Comparison of ENCODE assay signal across 17 cellular contexts in the genomic region with DNA sequence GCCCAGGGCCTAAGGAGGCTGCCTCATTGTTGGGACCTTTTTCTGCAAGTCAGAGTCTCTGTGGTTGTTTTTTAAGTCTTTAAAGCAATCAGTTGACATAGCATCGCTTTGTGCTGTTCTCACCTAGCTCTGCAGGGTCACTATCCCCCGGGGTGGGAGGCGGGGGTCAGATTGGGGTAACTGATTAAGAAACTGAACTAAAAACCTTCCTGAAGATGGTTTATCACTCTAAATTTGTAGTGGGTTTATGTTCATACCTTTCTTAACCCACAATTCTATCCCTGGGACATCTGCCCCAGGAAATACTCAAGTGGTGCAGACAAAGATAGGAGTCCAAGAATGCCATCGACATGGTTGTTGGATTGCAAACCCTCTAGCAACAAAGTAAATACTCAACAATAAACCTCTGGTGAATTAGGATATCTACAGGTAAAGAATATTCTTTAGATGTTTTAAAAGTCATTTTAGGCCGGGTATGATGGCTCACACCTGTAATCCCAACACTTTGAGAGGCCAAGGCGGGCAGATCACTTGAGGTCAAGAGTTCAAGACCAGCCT. TPM values are rescaled to one million over a fixed set of nuclear protein-coding genes. Genes with fewer than 3 reads are reported as not detected.
DNase-seq lines count a peak whose midpoint lies in the region; ATAC-seq and TF ChIP-seq lines count a peak whose summit lies in the region.
"Had no signal": no experiment of that assay in that cellular context is flagged by ENCODE, and none has a peak within 500 bp of the region (broad histone marks: within the 10 kb centered on the region; RNA-seq: fewer than 3 reads in every experiment).

No MANE protein-coding gene starts in this region.

- peak overlapping the region; percentile 80 for H3K9ac ChIP-seq in endodermal cell (ENCODE audit: extremely low read depth, low read length, poor library complexity, severe bottlenecking)
- H3K9ac ChIP-seq in neural progenitor cell: no peak overlapping the region

- DNase-seq in natural killer cell: no peak
- no peak for DNase-seq in natural killer cell treated with Interleukin-12 subunit alpha and Interleukin-12 subunit beta and Interleukin-15 and Interleukin-18, amount 100 ng/mL, for 72 hours (ENCODE audit: low spot score)
- no peak for DNase-seq in endodermal cell
- no peak for DNase-seq in neural progenitor cell (ENCODE audit: low spot score)
- no peak for DNase-seq in retina
- DNase-seq in left lung: no peak
- DNase-seq: DMS79 treated with DMSO at 0.1 percent for 48 hours, GOT3, NCI-H1417, NCI-H1930, NCI-H2171, NCI-H446 treated with DMSO at 0.1 percent for 48 hours, NCI-H774, PC-9, SHP77 had no signal

- H3K27me3 Mint-ChIP-seq in natural killer cell (ENCODE audit: low read depth in 2 of 2) (no peaks in the 10 kb centered on the region), endodermal cell (ENCODE audit: insufficient read depth) (no peaks in the 10 kb centered on the region), neural progenitor cell (ENCODE audit: insufficient read depth, low read depth) (peaks cover 6% of the 10 kb centered on the region)
- H3K27me3 Mint-ChIP-seq in natural killer cell treated with Interleukin-12 subunit alpha and Interleukin-12 subunit beta and Interleukin-15 and Interleukin-18, amount 100 ng/mL, for 72 hours: no peaks in the 10 kb centered on the region

- H3K9me3 Mint-ChIP-seq in natural killer cell: no peaks in the 10 kb centered on the region
- H3K9me3 Mint-ChIP-seq in natural killer cell treated with Interleukin-12 subunit alpha and Interleukin-12 subunit beta and Interleukin-15 and Interleukin-18, amount 100 ng/mL, for 72 hours: no peaks in the 10 kb centered on the region
- no peaks in the 10 kb centered on the region for H3K9me3 Mint-ChIP-seq in endodermal cell
- no peaks in the 10 kb centered on the region for H3K9me3 Mint-ChIP-seq in neural progenitor cell

- peaks cover 21% of the 10 kb centered on the region for H3K4me1 ChIP-seq in endodermal cell (ENCODE audit: control insufficient read depth, insufficient read depth, low read length)
- H3K4me1 ChIP-seq in neural progenitor cell: peaks cover 25% of the 10 kb centered on the region
- peaks cover 4 to 7% of the 10 kb centered on the region in 2 donors for H3K4me1 ChIP-seq in left lung

- H3F3A ChIP-seq in neural progenitor cell (ENCODE audit: low read depth): peaks cover 11% of the 10 kb centered on the region

- peak overlapping the region; percentile 53 for H3K4me3 ChIP-seq in endodermal cell (ENCODE audit: low read length)
- H3K4me3 ChIP-seq in neural progenitor cell: no peak overlapping the region
- H3K4me3 ChIP-seq in left lung: no peak overlapping the region
- H3K4me3 ChIP-seq: PC-9 had no signal

- H3K36me3 Mint-ChIP-seq in natural killer cell: no peaks in the 10 kb centered on the region
- H3K36me3 Mint-ChIP-seq in natural killer cell treated with Interleukin-12 subunit alpha and Interleukin-12 subunit beta and Interleukin-15 and Interleukin-18, amount 100 ng/mL, for 72 hours: no peaks in the 10 kb centered on the region
- H3K36me3 Mint-ChIP-seq in endodermal cell (ENCODE audit: low read depth): peaks cover 11% of the 10 kb centered on the region
- H3K36me3 Mint-ChIP-seq in neural progenitor cell: no peaks in the 10 kb centered on the region

- H3K27ac ChIP-seq in endodermal cell (ENCODE audit: low read depth, low read length): peak overlapping the region; percentile 88
- H3K27ac ChIP-seq in neural progenitor cell: peak overlapping the region; percentile 74
- H3K27ac ChIP-seq in left lung: no peak overlapping the region
- H3K27ac ChIP-seq: HL-60, PC-9 had no signal

- no peak overlapping the region for H2AFZ ChIP-seq in neural progenitor cell (replicated peaks)
- H2AFZ ChIP-seq: PC-9 had no signal

- H3K27me3 ChIP-seq in endodermal cell (ENCODE audit: control insufficient read depth, insufficient read depth, low read length, poor library complexity, severe bottlenecking) (no peaks in the 10 kb centered on the region), neural progenitor cell (no peaks in the 10 kb centered on the region), left lung (no peaks in the 10 kb centered on the region)

- H3K4me1 Mint-ChIP-seq in natural killer cell (peaks cover 10 to 20% of the 10 kb centered on the region in 2 donors), endodermal cell (peaks cover 34% of the 10 kb centered on the region), neural progenitor cell (peaks cover 16% of the 10 kb centered on the region)
- H3K4me1 Mint-ChIP-seq in natural killer cell treated with Interleukin-12 subunit alpha and Interleukin-12 subunit beta and Interleukin-15 and Interleukin-18, amount 100 ng/mL, for 72 hours (ENCODE audit: low read depth in 2 of 2): peaks cover 4 to 9% of the 10 kb centered on the region in 2 donors

- H3K4me3 Mint-ChIP-seq in natural killer cell (no peak overlapping the region), endodermal cell (peak overlapping the region; percentile 22), neural progenitor cell (no peak overlapping the region)
- H3K4me3 Mint-ChIP-seq in natural killer cell treated with Interleukin-12 subunit alpha and Interleukin-12 subunit beta and Interleukin-15 and Interleukin-18, amount 100 ng/mL, for 72 hours: no peak overlapping the region

- no peak overlapping the region for H3K4me2 ChIP-seq in neural progenitor cell
- H3K4me2 ChIP-seq: PC-9 had no signal

- H4K20me1 ChIP-seq in neural progenitor cell (ENCODE audit: low read depth): peaks cover 4% of the 10 kb centered on the region

- WGBS in endodermal cell (ENCODE audit: insufficient coverage in 1 of 2, insufficient read length in 1 of 2), 2 experiments: 82 to 84% methylated on average over 4 to 6 of the region's 6 CpGs

- H3K27ac Mint-ChIP-seq in natural killer cell (peak overlapping the region; percentile 38 to 66), endodermal cell (peak overlapping the region; percentile 95), neural progenitor cell (peak overlapping the region; percentile 12)
- H3K27ac Mint-ChIP-seq in natural killer cell treated with Interleukin-12 subunit alpha and Interleukin-12 subunit beta and Interleukin-15 and Interleukin-18, amount 100 ng/mL, for 72 hours: peak overlapping the region in 1 of 2 donors; percentile 16

- TF ChIP-seq CTCF in natural killer cell (IDR thresholded peaks at IDR 0.05): no peak
- TF ChIP-seq CTCF in endodermal cell (conservative IDR thresholded peaks at IDR 0.05): no peak
- no peak for TF ChIP-seq CTCF in neural progenitor cell (IDR thresholded peaks at IDR 0.05)
- TF ChIP-seq CTCF in left lung (IDR thresholded peaks at IDR 0.05): no peak

- H3K9me3 ChIP-seq in endodermal cell (ENCODE audit: control insufficient read depth, low read length) (no peaks in the 10 kb centered on the region), neural progenitor cell (ENCODE audit: low read depth) (no peaks in the 10 kb centered on the region), left lung (no peaks in the 10 kb centered on the region)

- no peaks in the 10 kb centered on the region for H3K36me3 ChIP-seq in endodermal cell (ENCODE audit: control insufficient read depth, insufficient read depth, low read length)
- H3K36me3 ChIP-seq in neural progenitor cell: no peaks in the 10 kb centered on the region
- H3K36me3 ChIP-seq in left lung: peaks cover 0 to 4% of the 10 kb centered on the region in 2 donors

- no peaks in the 10 kb centered on the region for H3K79me2 ChIP-seq in neural progenitor cell (ENCODE audit: low read depth)

- intact Hi-C loops in natural killer cell (cut with micrococcal nuclease): no loop called here
- intact Hi-C loops in left lung (cut with DNase I): no loop called here

- no peak for ATAC-seq in natural killer cell
- no peak for ATAC-seq in natural killer cell treated with Interleukin-12 subunit alpha and Interleukin-12 subunit beta and Interleukin-15 and Interleukin-18, amount 100 ng/mL, for 72 hours
- no peak for ATAC-seq in HG03469 (IDR thresholded peaks at IDR 0.05; ENCODE audit: unreplicated experiment)
- ATAC-seq in left lung: no peak

RNA-seq across cellular contexts. Expression of a gene that starts 28.1 kb away (rescaled TPM):
- 100 to 1,000 TPM; 229 to 302 (median 244) TPM for total RNA-seq in natural killer cell
- 10 to 100 TPM; 21.4 to 34.1 TPM for total RNA-seq in natural killer cell treated with Interleukin-12 subunit alpha and Interleukin-12 subunit beta and Interleukin-15 and Interleukin-18, amount 100 ng/mL, for 72 hours
- total RNA-seq in endodermal cell: 100 to 1,000 TPM; 128 to 149 TPM
- polyA plus RNA-seq in endodermal cell (2013, experiment 1 of 2): 20.2 TPM
- polyA plus RNA-seq in endodermal cell (2013, experiment 2 of 2): 16.5 TPM
- total RNA-seq in neural progenitor cell (ENCODE audit: low replicate concordance): 16.6 and 60.2 TPM in 2 replicates
- total RNA-seq in left lung: 100 to 1,000 TPM; 161 to 173 TPM

RNA-seq across cellular contexts. Expression of a gene that starts 34.0 kb away (rescaled TPM):
- total RNA-seq in natural killer cell (100 to 1,000 TPM; 336 to 372 (median 339) TPM), endodermal cell (100 to 1,000 TPM in 1 of 2 donors, 10 to 100 TPM in 1; 89.0 to 123 TPM), neural progenitor cell (ENCODE audit: low replicate concordance) (10.2 and 17.1 TPM in 2 replicates), left lung (100 to 1,000 TPM; 125 to 127 TPM)
- 10 to 100 TPM; 49.0 to 66.7 TPM for total RNA-seq in natural killer cell treated with Interleukin-12 subunit alpha and Interleukin-12 subunit beta and Interleukin-15 and Interleukin-18, amount 100 ng/mL, for 72 hours
- 22.2 TPM for polyA plus RNA-seq in endodermal cell (2013, experiment 1 of 2)
- polyA plus RNA-seq in endodermal cell (2013, experiment 2 of 2): 14.5 TPM

RNA-seq across cellular contexts. Expression of a gene that starts 37.3 kb away (rescaled TPM):
- total RNA-seq in natural killer cell (100 to 1,000 TPM; 180 to 224 (median 186) TPM), endodermal cell (10 to 100 TPM; 37.7 to 39.1 TPM), neural progenitor cell (ENCODE audit: low replicate concordance) (20.5 and 47.8 TPM in 2 replicates), left lung (10 to 100 TPM; 15.8 to 22.9 TPM)
- 100 to 1,000 TPM in 1 of 2 donors, 10 to 100 TPM in 1; 37.5 to 106 TPM for total RNA-seq in natural killer cell treated with Interleukin-12 subunit alpha and Interleukin-12 subunit beta and Interleukin-15 and Interleukin-18, amount 100 ng/mL, for 72 hours
- 30.2 TPM for polyA plus RNA-seq in endodermal cell (2013, experiment 1 of 2)
- polyA plus RNA-seq in endodermal cell (2013, experiment 2 of 2): 32.7 TPM

RNA-seq across cellular contexts. Expression of a gene that starts 38.3 kb away (rescaled TPM):
- 1 to 10 TPM in 2 of 3 donors, under 1 TPM in 1; 0.49 to 1.8 (median 1.7) TPM for total RNA-seq in natural killer cell
- total RNA-seq in natural killer cell treated with Interleukin-12 subunit alpha and Interleukin-12 subunit beta and Interleukin-15 and Interleukin-18, amount 100 ng/mL, for 72 hours: under 1 TPM; 0.33 to 0.98 TPM
- total RNA-seq in endodermal cell: 10 to 100 TPM; 26.4 to 31.0 TPM
- polyA plus RNA-seq in endodermal cell (2013, experiment 1 of 2): 14.9 TPM
- polyA plus RNA-seq in endodermal cell (2013, experiment 2 of 2): 11.8 TPM
- 5.7 and 12.6 TPM in 2 replicates for total RNA-seq in neural progenitor cell (ENCODE audit: low replicate concordance)
- total RNA-seq in left lung: 10 to 100 TPM; 43.8 to 74.4 TPM

Comparison
In these comparisons a context has a peak if more than half of its experiments do, and no peak if none do; other contexts are left out.
1. H3K27ac ChIP-seq: peak in endodermal cell (single experiment) and neural progenitor cell (single experiment); none in left lung (0 of 2).